In genomic region chr6:35452186-35453090, GRCh38 we compare ENCODE assay signal across 1 cellular context.
TF ChIP-seq lines count a peak whose summit lies in the region.

FANCE (plus strand) TSS chr6:35452338; CDS start chr6:35452546, 208 bp downstream.

TF ChIP-seq in HepG2, 621 proteins besides CTCF, POLR2A, EP300 and RAD21 (continued from another document and continues in another):
- TF ChIP-seq TBX2 (CRISPR knock-in tag; IDR thresholded peaks at IDR 0.05; ENCODE audit: borderline replicate concordance) (peak; percentile 64), ZZZ3 (CRISPR knock-in tag; IDR thresholded peaks at IDR 0.05; ENCODE audit: borderline replicate concordance) (no peak), UBTF (CRISPR knock-in tag; IDR thresholded peaks at IDR 0.05) (peak; percentile 91), SMAD3 (CRISPR knock-in tag; IDR thresholded peaks at IDR 0.05) (no peak), ZNF788 (CRISPR knock-in tag; IDR thresholded peaks at IDR 0.05; ENCODE audit: borderline replicate concordance) (no peak; the same call in 1 of the 2 replicates), ZNF282 (IDR thresholded peaks at IDR 0.05; ENCODE audit: partially characterized antibody) (no peak), ZSCAN12 (CRISPR knock-in tag; IDR thresholded peaks at IDR 0.05) (no peak), MZF1 (CRISPR knock-in tag; IDR thresholded peaks at IDR 0.05; ENCODE audit: borderline replicate concordance) (no peak), GPN1 (CRISPR knock-in tag; IDR thresholded peaks at IDR 0.05; ENCODE audit: borderline replicate concordance) (no peak), ZNF296 (CRISPR knock-in tag; conservative IDR thresholded peaks at IDR 0.05) (no peak), POGK (CRISPR knock-in tag; conservative IDR thresholded peaks at IDR 0.05) (peak; percentile 97), SNAPC4 (CRISPR knock-in tag; IDR thresholded peaks at IDR 0.05) (no peak), RCOR2 (CRISPR knock-in tag; IDR thresholded peaks at IDR 0.05) (no peak), SPEN (CRISPR knock-in tag; IDR thresholded peaks at IDR 0.05; ENCODE audit: low read depth) (peak; percentile 71), CHD2 (IDR thresholded peaks at IDR 0.05; ENCODE audit: low read depth, low read length) (no peak), HOXA9 (CRISPR knock-in tag; IDR thresholded peaks at IDR 0.05; ENCODE audit: borderline replicate concordance) (no peak), RXRA (CRISPR knock-in tag; IDR thresholded peaks at IDR 0.05) (peak; percentile 57; the same call in 1 of the 2 replicates), ATRX (CRISPR knock-in tag; IDR thresholded peaks at IDR 0.05; ENCODE audit: borderline replicate concordance) (no peak), NFIB (CRISPR knock-in tag; IDR thresholded peaks at IDR 0.05; ENCODE audit: borderline replicate concordance) (no peak), ZNF777 (CRISPR knock-in tag; IDR thresholded peaks at IDR 0.05) (peak; percentile 87), PAXIP1 (CRISPR knock-in tag; conservative IDR thresholded peaks at IDR 0.05) (peak; percentile 70), ZNF572 (CRISPR knock-in tag; IDR thresholded peaks at IDR 0.05) (peak; percentile 81), E2F5 (CRISPR knock-in tag; conservative IDR thresholded peaks at IDR 0.05) (peak; percentile 94), BATF2 (CRISPR knock-in tag; IDR thresholded peaks at IDR 0.05) (no peak), ZNF230 (CRISPR knock-in tag; IDR thresholded peaks at IDR 0.05) (no peak; the same call in 1 of the 2 replicates), ZNF768 (CRISPR knock-in tag; IDR thresholded peaks at IDR 0.05) (peak; percentile 55; the same call in 1 of the 2 replicates), PREB (CRISPR knock-in tag; IDR thresholded peaks at IDR 0.05) (no peak), THYN1 (CRISPR knock-in tag; IDR thresholded peaks at IDR 0.05; ENCODE audit: borderline replicate concordance, low read depth) (no peak), GPBP1L1 (CRISPR knock-in tag; IDR thresholded peaks at IDR 0.05) (no peak), HNRNPH1 (optimal IDR thresholded peaks at IDR 0.05; ENCODE audit: low read depth, low read length) (no peak), TGIF2 (CRISPR knock-in tag; IDR thresholded peaks at IDR 0.05) (0 out of 2 replicates have a peak, but pooled peaks have one; percentile 79), ZNF646 (CRISPR knock-in tag; IDR thresholded peaks at IDR 0.05) (no peak), ZNF576 (CRISPR knock-in tag; IDR thresholded peaks at IDR 0.05) (0 out of 2 replicates have a peak, but pooled peaks have one; percentile 27)
